ENCODE assay signal across 1 cellular context in genomic region chr2:97661927-97662326, GRCh38.
TF ChIP-seq lines count a peak whose summit lies in the region.

No MANE protein-coding gene starts in this region.

TF ChIP-seq in endothelial cell of umbilical vein, 7 proteins besides CTCF, POLR2A, EP300 and RAD21 (continued from another document):
- no peak for TF ChIP-seq GATA2 (IDR thresholded peaks at IDR 0.05; ENCODE audit: insufficient read depth, insufficient read length, low read depth, low read length)
- no peak for TF ChIP-seq JUN (IDR thresholded peaks at IDR 0.05; ENCODE audit: borderline replicate concordance, insufficient read depth, insufficient read length, low read depth)
- no peak for TF ChIP-seq POLR2AphosphoS5 (IDR thresholded peaks at IDR 0.05; ENCODE audit: insufficient read depth, low read depth, low read length)
- no peak for TF ChIP-seq FOS (IDR thresholded peaks at IDR 0.05; ENCODE audit: borderline replicate concordance, insufficient read depth, low read length)
- no peak for TF ChIP-seq EZH2 (IDR thresholded peaks at IDR 0.05; ENCODE audit: borderline replicate concordance, low read depth, low read length, severe bottlenecking)
- no peak for TF ChIP-seq MAX (IDR thresholded peaks at IDR 0.05; ENCODE audit: insufficient read depth, insufficient read length)
